In the genomic region with DNA sequence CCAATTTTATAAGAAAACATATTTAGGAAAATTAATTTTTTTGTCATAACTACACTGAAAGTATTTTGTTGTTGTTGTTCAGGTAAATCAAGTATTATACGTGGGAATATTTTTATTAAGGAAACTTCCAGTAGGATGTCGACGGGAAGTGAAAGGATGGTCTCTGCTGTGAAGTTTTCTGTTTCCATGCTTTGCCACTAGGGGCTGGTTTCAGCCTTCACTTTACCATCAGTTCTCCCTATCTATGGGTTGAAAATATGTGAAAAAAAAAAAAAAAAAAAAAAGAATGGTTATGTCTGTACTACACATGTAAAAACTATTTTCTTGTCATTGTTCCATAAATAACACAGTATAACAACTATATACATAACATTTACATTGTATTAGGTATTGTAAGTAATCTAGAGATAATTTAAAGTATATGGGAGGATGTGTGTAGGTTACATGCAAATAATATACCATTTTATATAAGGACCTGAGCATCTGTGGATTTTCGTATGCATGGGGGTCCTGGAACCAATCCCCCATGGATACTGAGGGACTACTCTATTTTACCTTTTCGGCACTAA, we compare ENCODE assay signal across 10 cellular contexts.
DNase-seq lines count a peak whose midpoint lies in the region; ATAC-seq and TF ChIP-seq lines count a peak whose summit lies in the region.
"Had no signal": no experiment of that assay in that cellular context is flagged by ENCODE, and none has a peak within 500 bp of the region (broad histone marks: within the 10 kb centered on the region; RNA-seq: fewer than 3 reads in every experiment).

No MANE protein-coding gene starts in this region.

- no peak for ATAC-seq in HG02623 (IDR thresholded peaks at IDR 0.05; ENCODE audit: unreplicated experiment)
- ATAC-seq: naive thymus-derived CD8-positive, alpha-beta T cell had no signal

- peaks cover 22% of the 10 kb centered on the region for H3K27me3 ChIP-seq in MM.1S (replicated peaks; ENCODE audit: insufficient read depth, low read length)
- no peaks in the 10 kb centered on the region for H3K27me3 ChIP-seq in mammary epithelial cell (ENCODE audit: insufficient read depth, low read length)

- in situ Hi-C loops in mammary epithelial cell (cut with MboI; ENCODE audit: low sequenced_read_pairs in 2 of 2): no loop called here

- H3K9me3 ChIP-seq in MM.1S (replicated peaks; ENCODE audit: insufficient read depth, low read length) (no peaks in the 10 kb centered on the region), mammary epithelial cell (replicated peaks; ENCODE audit: insufficient read depth, low read length) (no peaks in the 10 kb centered on the region)

- H3K36me3 ChIP-seq in MM.1S (replicated peaks; ENCODE audit: insufficient read depth, low read length): no peaks in the 10 kb centered on the region
- no peaks in the 10 kb centered on the region for H3K36me3 ChIP-seq in mammary epithelial cell (ENCODE audit: insufficient read depth, low read length)

- H3K4me2 ChIP-seq in MM.1S (ENCODE audit: low read depth, low read length) (no peak overlapping the region), mammary epithelial cell (ENCODE audit: insufficient read depth, low read depth, low read length) (no peak overlapping the region)

- H3K9ac ChIP-seq in MM.1S (ENCODE audit: low read length) (no peak overlapping the region), mammary epithelial cell (ENCODE audit: insufficient read depth, low read length) (no peak overlapping the region)

- H3K27ac ChIP-seq in MM.1S (ENCODE audit: low read length): no peak overlapping the region
- no peak overlapping the region for H3K27ac ChIP-seq in mammary epithelial cell (ENCODE audit: insufficient read depth, low read depth, low read length)

- H3K36me3 Mint-ChIP-seq in nephron (ENCODE audit: low read depth) (no peaks in the 10 kb centered on the region), immature natural killer cell (peaks cover 0 to 4% (median 0%) of the 10 kb centered on the region in 3 donors)
- H3K36me3 Mint-ChIP-seq: naive thymus-derived CD8-positive, alpha-beta T cell had no signal

- no peaks in the 10 kb centered on the region for H4K20me1 ChIP-seq in MM.1S (ENCODE audit: insufficient read depth, low read length)
- H4K20me1 ChIP-seq in mammary epithelial cell (ENCODE audit: insufficient read depth, low read length): no peaks in the 10 kb centered on the region

- H3K9me3 Mint-ChIP-seq in nephron (no peaks in the 10 kb centered on the region), immature natural killer cell (peaks cover 0 to 1% (median 0%) of the 10 kb centered on the region in 6 donors)
- H3K9me3 Mint-ChIP-seq: naive thymus-derived CD8-positive, alpha-beta T cell had no signal

- H3F3A ChIP-seq in MM.1S (ENCODE audit: insufficient read depth, low read length): no peaks in the 10 kb centered on the region

- H3K4me3 ChIP-seq in MM.1S (ENCODE audit: low read length): no peak overlapping the region
- H3K4me3 ChIP-seq in mammary epithelial cell (replicated peaks in 1 of 3; ENCODE audit: insufficient read depth in 1 of 3, low read depth in 2 of 3, low read length in 3 of 3): no peak overlapping the region

- no peaks in the 10 kb centered on the region for H3K9me2 ChIP-seq in MM.1S (replicated peaks; ENCODE audit: insufficient read depth, low read length)

- H3K4me1 Mint-ChIP-seq in nephron (peaks cover 40% of the 10 kb centered on the region), immature natural killer cell (peaks cover 0 to 4% of the 10 kb centered on the region in 2 donors)

- DNase-seq in DMS53 treated with DMSO at 0.1 percent for 48 hours (lab: John Stamatoyannopoulos, UW; ENCODE audit: unreplicated experiment) (peak; percentile 29), MM.1S (no peak), mammary epithelial cell (no peak), immature natural killer cell (no peak), cerebellar nuclear complex (lab: John Stamatoyannopoulos, UW) (no peak), ecto neural progenitor cell (ENCODE audit: low spot score) (no peak)
- DNase-seq: activated T-cell treated with anti-CD3 and anti-CD28 coated beads for 4 hours; naive thymus-derived CD8-positive, alpha-beta T cell had no signal

- no peak overlapping the region for H2AFZ ChIP-seq in MM.1S (ENCODE audit: low read length)
- no peak overlapping the region for H2AFZ ChIP-seq in mammary epithelial cell (ENCODE audit: low read depth, low read length)

- dilution Hi-C loops in mammary epithelial cell (cut with HindIII; ENCODE audit: low sequenced_read_pairs): no loop called here

- TF ChIP-seq CTCF in MM.1S (IDR thresholded peaks at IDR 0.05; ENCODE audit: low read length) (peak; percentile 43), mammary epithelial cell (conservative IDR thresholded peaks at IDR 0.05 in 1 of 2, IDR thresholded peaks at IDR 0.05 in 1 of 2; ENCODE audit: extremely low read depth in 1 of 2, insufficient read depth in 1 of 2, low read depth in 1 of 2, low read length in 2 of 2) (peak; percentile 53 to 56), nephron (IDR thresholded peaks at IDR 0.05; ENCODE audit: unreplicated experiment in 3 of 3) (peak; percentile 56 to 65 (median 56))

- H3K27ac Mint-ChIP-seq in nephron: peak overlapping the region in 2 of 3 experiments; percentile 28 to 73
- H3K27ac Mint-ChIP-seq in immature natural killer cell: no peak overlapping the region
- H3K27ac Mint-ChIP-seq: naive thymus-derived CD8-positive, alpha-beta T cell had no signal

- 62% methylated on average over 5 of the region's 5 CpGs for WGBS in mammary epithelial cell (ENCODE audit: low coverage, missing lambda C conversion rate)

- H3K4me1 ChIP-seq in MM.1S (ENCODE audit: low read length) (no peaks in the 10 kb centered on the region), mammary epithelial cell (ENCODE audit: insufficient read depth, low read length) (peaks cover 12% of the 10 kb centered on the region)

- H3K79me2 ChIP-seq in MM.1S (ENCODE audit: low read length): no peaks in the 10 kb centered on the region
- H3K79me2 ChIP-seq in mammary epithelial cell (ENCODE audit: insufficient read depth, low read length): no peaks in the 10 kb centered on the region

- H3K4me3 Mint-ChIP-seq in nephron (peak overlapping the region in 1 of 3 experiments; percentile 8), immature natural killer cell (no peak overlapping the region)
- H3K4me3 Mint-ChIP-seq: naive thymus-derived CD8-positive, alpha-beta T cell had no signal

- intact Hi-C loops in mammary epithelial cell (cut with micrococcal nuclease): no loop called here

- BruUV-seq in mammary epithelial cell (replicated peaks; lab: Mats Ljungman, UMichigan): no TSS peak

- CTCF ChIA-PET in mammary epithelial cell (lab: Charles Lee; ENCODE audit: low non-redundant PET): no interaction called here

- H3K27me3 Mint-ChIP-seq in nephron (ENCODE audit: low read depth): peaks cover 20% of the 10 kb centered on the region
- H3K27me3 Mint-ChIP-seq in immature natural killer cell (ENCODE audit: low read depth in 3 of 3): peaks cover 2 to 16% (median 15%) of the 10 kb centered on the region in 3 donors

Comparison
In these comparisons a context has a peak if more than half of its experiments do, and no peak if none do; other contexts are left out.
1. H3K27ac Mint-ChIP-seq: peak in nephron (2 of 3); none in immature natural killer cell (0 of 6).
2. Peak in every context shown above with its lines, with median percentiles within 50 percentile points of each other: CTCF ChIP-seq.